9 cellular contexts compared by ENCODE assay signal in the genomic region with DNA sequence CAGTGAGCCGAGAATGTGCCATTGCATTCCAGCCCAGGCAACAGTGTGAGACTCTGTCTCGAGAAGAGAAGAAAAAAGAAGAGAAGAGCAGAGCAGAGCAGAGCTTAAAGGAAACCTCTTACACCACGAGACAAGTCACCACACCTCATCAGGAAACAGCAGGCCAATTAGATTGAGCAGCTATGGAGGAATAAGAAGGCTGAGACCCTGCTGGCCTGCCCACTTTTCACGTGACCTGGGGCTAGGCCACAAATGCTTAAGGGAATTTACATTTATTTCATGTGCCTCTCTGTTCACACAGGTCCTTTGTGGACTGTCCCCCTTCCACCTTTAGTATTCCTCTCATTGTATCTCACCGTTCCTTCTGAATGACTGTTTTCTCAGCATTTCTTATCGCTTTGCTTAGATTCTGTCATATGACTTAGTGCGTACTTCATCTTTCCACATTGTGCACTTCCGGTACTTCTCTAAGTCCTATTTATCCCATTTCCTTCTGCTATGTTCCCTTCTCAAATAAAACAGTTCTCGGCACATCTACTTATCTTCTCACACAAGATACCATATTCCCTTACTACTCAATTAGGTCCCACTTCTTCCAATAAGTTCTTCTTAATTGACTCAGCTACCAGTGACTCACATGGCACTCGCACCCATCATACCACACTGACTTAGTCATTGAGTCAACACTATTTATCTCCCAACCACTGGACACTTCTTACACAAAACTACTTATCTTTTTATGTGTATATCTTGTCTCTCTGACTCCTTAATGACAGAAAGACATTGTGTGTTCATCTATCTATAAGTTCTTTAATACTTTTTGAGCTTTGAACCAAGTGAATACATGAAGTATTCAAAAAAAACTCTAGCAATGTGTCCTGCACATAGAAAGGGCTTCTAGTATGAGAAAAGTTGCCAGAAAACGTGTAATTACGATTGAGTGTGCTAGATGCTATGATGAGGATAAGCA. TPM values are rescaled to one million over a fixed set of nuclear protein-coding genes. Genes with fewer than 3 reads are reported as not detected.
DNase-seq lines count a peak whose midpoint lies in the region; ATAC-seq, FAIRE-seq and TF ChIP-seq lines count a peak whose summit lies in the region.
"Had no signal": no experiment of that assay in that cellular context is flagged by ENCODE, and none has a peak within 500 bp of the region (broad histone marks: within the 10 kb centered on the region; RNA-seq: fewer than 3 reads in every experiment).

No MANE protein-coding gene starts in this region.

- H2BK120ac ChIP-seq in mesendoderm (ENCODE audit: low read depth, low read length): no peak overlapping the region

- H3K36me3 ChIP-seq in CD4-positive, CD25-positive, alpha-beta regulatory T cell (ENCODE audit: control insufficient read depth, insufficient read depth, low read length): peaks cover 12% of the 10 kb centered on the region
- H3K36me3 ChIP-seq in astrocyte (ENCODE audit: insufficient read depth, low read length): peaks cover 5% of the 10 kb centered on the region
- no peaks in the 10 kb centered on the region for H3K36me3 ChIP-seq in mesendoderm (ENCODE audit: control insufficient read depth, insufficient read depth, low read length)
- peaks cover 0 to 5% of the 10 kb centered on the region in 2 donors for H3K36me3 ChIP-seq in vagina
- no peaks in the 10 kb centered on the region for H3K36me3 ChIP-seq in GM23338 (ENCODE audit: insufficient read depth)

- H2AFZ ChIP-seq in astrocyte (ENCODE audit: low read depth, low read length): no peak overlapping the region
- H2AFZ ChIP-seq in GM23338: no peak overlapping the region

- H4K8ac ChIP-seq in mesendoderm (ENCODE audit: low read depth, low read length): no peak overlapping the region

- no peak overlapping the region for H3K27ac ChIP-seq in CD4-positive, CD25-positive, alpha-beta regulatory T cell (ENCODE audit: insufficient read depth, low read length, poor library complexity, severe bottlenecking)
- H3K27ac ChIP-seq in astrocyte (ENCODE audit: low read depth, low read length) (peak overlapping the region; percentile 98), mesendoderm (ENCODE audit: low read depth, low read length) (no peak overlapping the region), vagina (no peak overlapping the region), GM23338 (ENCODE audit: low read depth) (no peak overlapping the region)

- H3K4me1 ChIP-seq in CD4-positive, CD25-positive, alpha-beta regulatory T cell (ENCODE audit: control insufficient read depth, insufficient read depth, low read length, poor library complexity, severe bottlenecking): peaks cover 3% of the 10 kb centered on the region
- H3K4me1 ChIP-seq in astrocyte (ENCODE audit: insufficient read depth, low read length) (peaks cover 18% of the 10 kb centered on the region), mesendoderm (ENCODE audit: control insufficient read depth, low read depth, low read length) (no peaks in the 10 kb centered on the region), vagina (no peaks in the 10 kb centered on the region), GM23338 (ENCODE audit: insufficient read depth) (no peaks in the 10 kb centered on the region)

- intact Hi-C loops in vagina (cut with DNase I): no loop called here

- H3K4me2 ChIP-seq in astrocyte (ENCODE audit: low read length): peak overlapping the region; percentile 72
- H3K4me2 ChIP-seq in mesendoderm (ENCODE audit: low read length): no peak overlapping the region
- H3K4me2 ChIP-seq in GM23338: no peak overlapping the region

- no peaks in the 10 kb centered on the region for H3K79me1 ChIP-seq in mesendoderm (ENCODE audit: low read length)

- H3K9me2 ChIP-seq in GM23338 (ENCODE audit: insufficient read depth): no peaks in the 10 kb centered on the region

- peak overlapping the region; percentile 2 to 89 (median 52) for H3K27ac Mint-ChIP-seq in CD4-positive, CD25-positive, alpha-beta regulatory T cell
- H3K27ac Mint-ChIP-seq in astrocyte (ENCODE audit: unreplicated experiment): peak overlapping the region; percentile 69
- H3K27ac Mint-ChIP-seq in GM23338: no peak overlapping the region

- no peak overlapping the region for H4K5ac ChIP-seq in mesendoderm (ENCODE audit: low read length)

- no peak overlapping the region for H3K4me3 Mint-ChIP-seq in CD4-positive, CD25-positive, alpha-beta regulatory T cell
- peak overlapping the region; percentile 60 for H3K4me3 Mint-ChIP-seq in astrocyte (ENCODE audit: unreplicated experiment)
- no peak overlapping the region for H3K4me3 Mint-ChIP-seq in GM23338

- no peak overlapping the region for H3K18ac ChIP-seq in mesendoderm (ENCODE audit: low read length)

- H3K79me2 ChIP-seq in astrocyte (ENCODE audit: insufficient read depth, low read length) (peaks cover 51% of the 10 kb centered on the region), mesendoderm (ENCODE audit: control insufficient read depth, insufficient read depth, low read length) (no peaks in the 10 kb centered on the region), GM23338 (replicated peaks; ENCODE audit: insufficient read depth) (peaks cover 6% of the 10 kb centered on the region; the same call in 1 of the 2 replicates)

- no peak overlapping the region for H2BK5ac ChIP-seq in mesendoderm (ENCODE audit: low read length)

- H3K27me3 ChIP-seq in CD4-positive, CD25-positive, alpha-beta regulatory T cell (ENCODE audit: control insufficient read depth, insufficient read depth, low read length): no peaks in the 10 kb centered on the region
- H3K27me3 ChIP-seq in astrocyte (ENCODE audit: insufficient read depth, low read length) (no peaks in the 10 kb centered on the region), mesendoderm (ENCODE audit: insufficient read depth, low read length, poor library complexity) (no peaks in the 10 kb centered on the region), vagina (no peaks in the 10 kb centered on the region), GM23338 (ENCODE audit: insufficient read depth) (no peaks in the 10 kb centered on the region)

- H4K20me1 ChIP-seq in astrocyte (ENCODE audit: insufficient read depth, low read length): no peaks in the 10 kb centered on the region
- H4K20me1 ChIP-seq in GM23338 (replicated peaks; ENCODE audit: insufficient read depth): no peaks in the 10 kb centered on the region

- peaks cover 0 to 2% (median 0%) of the 10 kb centered on the region in 7 donors for H3K9me3 Mint-ChIP-seq in CD4-positive, CD25-positive, alpha-beta regulatory T cell
- H3K9me3 Mint-ChIP-seq in astrocyte (ENCODE audit: unreplicated experiment): no peaks in the 10 kb centered on the region
- no peaks in the 10 kb centered on the region for H3K9me3 Mint-ChIP-seq in GM23338

- peak; percentile 100 for FAIRE-seq in astrocyte (lab: Jason Lieb, UNC)

- no peak overlapping the region for H3K23ac ChIP-seq in mesendoderm (ENCODE audit: low read length)

- no peak for TF ChIP-seq CTCF in astrocyte (IDR thresholded peaks at IDR 0.05; ENCODE audit: insufficient read depth, low read depth, low read length)
- no peak for TF ChIP-seq CTCF in vagina (IDR thresholded peaks at IDR 0.05)
- no peak for TF ChIP-seq CTCF in GM23338 (conservative IDR thresholded peaks at IDR 0.05; ENCODE audit: low read depth in 2 of 2)

- H3K4me1 Mint-ChIP-seq in CD4-positive, CD25-positive, alpha-beta regulatory T cell: peaks cover 8 to 22% (median 12%) of the 10 kb centered on the region in 4 donors
- H3K4me1 Mint-ChIP-seq in astrocyte (ENCODE audit: low read depth, unreplicated experiment): peaks cover 19% of the 10 kb centered on the region
- H3K4me1 Mint-ChIP-seq in GM23338: no peaks in the 10 kb centered on the region

- TF ChIP-seq POLR2A in vagina (IDR thresholded peaks at IDR 0.05): no peak

- H3F3A ChIP-seq in GM23338 (replicated peaks; ENCODE audit: low read depth): no peaks in the 10 kb centered on the region

- no CpG with 5 or more reads among the region's 12 CpGs for WGBS in mesendoderm (ENCODE audit: extremely low coverage, insufficient coverage, low lambda C conversion rate)

- ATAC-seq in CD4-positive, CD25-positive, alpha-beta regulatory T cell (ENCODE audit: low read depth in 2 of 2): no peak
- ATAC-seq in HG02938 (IDR thresholded peaks at IDR 0.05; ENCODE audit: unreplicated experiment) (no peak), GM23338 (no peak)

- no peak overlapping the region for H3K56ac ChIP-seq in mesendoderm (ENCODE audit: low read length)

- H3K4me3 ChIP-seq in CD4-positive, CD25-positive, alpha-beta regulatory T cell (ENCODE audit: low read depth, low read length): no peak overlapping the region
- H3K4me3 ChIP-seq in astrocyte (ENCODE audit: insufficient read depth, low read depth, low read length): no peak overlapping the region
- no peak overlapping the region for H3K4me3 ChIP-seq in mesendoderm (ENCODE audit: low read length)
- no peak overlapping the region for H3K4me3 ChIP-seq in vagina
- no peak overlapping the region for H3K4me3 ChIP-seq in GM23338

- H3K4ac ChIP-seq in mesendoderm (ENCODE audit: low read depth, low read length): no peak overlapping the region

- peak overlapping the region; percentile 82 for H3K9ac ChIP-seq in astrocyte (ENCODE audit: low read length)
- H3K9ac ChIP-seq in mesendoderm (ENCODE audit: low read length): no peak overlapping the region

- H3K36me3 Mint-ChIP-seq in CD4-positive, CD25-positive, alpha-beta regulatory T cell: peaks cover 4% of the 10 kb centered on the region
- H3K36me3 Mint-ChIP-seq in astrocyte (ENCODE audit: low read depth, unreplicated experiment): peaks cover 2% of the 10 kb centered on the region
- peaks cover 9% of the 10 kb centered on the region; the same call in 1 of the 3 replicates for H3K36me3 Mint-ChIP-seq in GM23338 (ENCODE audit: low read depth)

- H2AK5ac ChIP-seq in mesendoderm (ENCODE audit: low read length): no peak overlapping the region

- H3K9me3 ChIP-seq in CD4-positive, CD25-positive, alpha-beta regulatory T cell (ENCODE audit: control insufficient read depth in 2 of 2, low read length in 2 of 2): no peaks in the 10 kb centered on the region
- no peaks in the 10 kb centered on the region for H3K9me3 ChIP-seq in astrocyte (ENCODE audit: insufficient read depth, low read depth, low read length)
- no peaks in the 10 kb centered on the region for H3K9me3 ChIP-seq in vagina

- H3K27me3 Mint-ChIP-seq in CD4-positive, CD25-positive, alpha-beta regulatory T cell: no peaks in the 10 kb centered on the region
- H3K27me3 Mint-ChIP-seq in astrocyte (ENCODE audit: low read depth, unreplicated experiment): no peaks in the 10 kb centered on the region
- no peaks in the 10 kb centered on the region for H3K27me3 Mint-ChIP-seq in GM23338 (ENCODE audit: insufficient read depth, low read depth, poor library complexity)

- no peak overlapping the region for H2BK15ac ChIP-seq in mesendoderm (replicated peaks; ENCODE audit: low read depth)

- DNase-seq in CD4-positive, CD25-positive, alpha-beta regulatory T cell: no peak
- DNase-seq in M059J (ENCODE audit: low read depth): peak; percentile 98
- peak; percentile 98 for DNase-seq in astrocyte (ENCODE audit: low read depth)
- peak; percentile 36 for DNase-seq in mesendoderm
- no peak for DNase-seq in vagina (ENCODE audit: extremely low spot score in 2 of 2)
- no peak for DNase-seq in retina
- no peak for DNase-seq in GM23338 (ENCODE audit: low spot score)
- DNase-seq: NCI-H1092 had no signal

RNA-seq across cellular contexts. Expression of a gene that starts 11.0 kb away (rescaled TPM):
- 39.4 TPM for total RNA-seq in CD4-positive, CD25-positive, alpha-beta regulatory T cell
- polyA plus RNA-seq in CD4-positive, CD25-positive, alpha-beta regulatory T cell: 10 to 100 TPM; 25.7 to 32.7 (median 29.1) TPM
- total RNA-seq in M059J (2014; rRNA removed; shearing (Covaris generic)): 117 and 155 TPM in 2 replicates
- total RNA-seq in astrocyte: 101 and 102 TPM in 2 replicates
- polyA plus RNA-seq in mesendoderm (2013, experiment 1 of 2): 23.1 TPM
- 22.8 TPM for polyA plus RNA-seq in mesendoderm (2013, experiment 2 of 2)
- 31.7 TPM for total RNA-seq in vagina
- total RNA-seq in GM23338 (2014; rRNA removed; shearing (Covaris generic)): 42.9 and 44.5 TPM in 2 replicates
- polyA plus RNA-seq in GM23338 (2016; fragmentation: Nextera tagmentation; extraction: Ambion mirVana): 9.1 and 12.7 TPM in 2 replicates

RNA-seq across cellular contexts. Expression of a gene that starts 54.1 kb away (rescaled TPM):
- total RNA-seq in CD4-positive, CD25-positive, alpha-beta regulatory T cell: 18.1 TPM
- polyA plus RNA-seq in CD4-positive, CD25-positive, alpha-beta regulatory T cell: 10 to 100 TPM; 57.5 to 93.6 (median 72.7) TPM
- 228 and 252 TPM in 2 replicates for total RNA-seq in M059J (2014; rRNA removed; shearing (Covaris generic))
- total RNA-seq in astrocyte (36.0 and 36.7 TPM in 2 replicates), vagina (6.1 TPM)
- 48.5 TPM for polyA plus RNA-seq in mesendoderm (2013, experiment 1 of 2)
- 45.9 TPM for polyA plus RNA-seq in mesendoderm (2013, experiment 2 of 2)
- total RNA-seq in GM23338 (2014; rRNA removed; shearing (Covaris generic)): 33.0 and 34.4 TPM in 2 replicates
- polyA plus RNA-seq in GM23338 (2016; fragmentation: Nextera tagmentation; extraction: Ambion mirVana): 55.9 and 58.2 TPM in 2 replicates

Comparison
In these comparisons a context has a peak if more than half of its experiments do, and no peak if none do; other contexts are left out.
1. DNase-seq: peak in M059J (single experiment), astrocyte (single experiment) and mesendoderm (single experiment); none in CD4-positive, CD25-positive, alpha-beta regulatory T cell (0 of 3), vagina (0 of 2), retina (single experiment) and GM23338 (single experiment).